In the genomic region with DNA sequence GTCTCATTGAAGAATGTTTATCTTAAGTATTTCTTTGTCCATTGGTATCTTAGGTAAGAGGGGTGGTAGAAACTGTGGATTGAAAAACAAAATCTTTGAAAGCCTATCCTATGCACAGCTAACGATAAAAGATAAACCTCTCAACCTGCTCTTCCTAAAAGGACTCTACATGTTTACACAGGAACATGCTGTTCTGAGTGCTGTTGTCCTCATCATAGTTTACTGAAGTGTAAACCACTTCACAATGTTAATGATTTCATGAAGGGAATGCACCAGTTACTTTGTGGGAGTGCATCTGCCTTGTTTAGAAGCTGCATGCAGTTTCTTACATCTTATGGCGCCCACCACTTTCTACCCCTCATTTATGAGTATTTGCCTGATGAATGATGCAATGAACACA, we compare ENCODE assay signal across 16 cellular contexts. TPM values are rescaled to one million over a fixed set of nuclear protein-coding genes. Genes with fewer than 3 reads are reported as not detected.
A peak's percentile ranks its signal among the peaks of the same experiment; 100 is the strongest.
DNase-seq lines count a peak whose midpoint lies in the region; ATAC-seq and TF ChIP-seq lines count a peak whose summit lies in the region.
"Had no signal": no experiment of that assay in that cellular context is flagged by ENCODE, and none has a peak within 500 bp of the region (broad histone marks: within the 10 kb centered on the region; RNA-seq: fewer than 3 reads in every experiment).

No MANE protein-coding gene starts in this region.

- DNase-seq in NCI-H748 treated with DMSO at 0.1 percent for 48 hours (lab: John Stamatoyannopoulos, UW) = peak; percentile 3
- DNase-seq in mesenchymal stem cell = no peak
- DNase-seq in DMS114 treated with DMSO at 0.1 percent for 48 hours (lab: John Stamatoyannopoulos, UW; ENCODE audit: unreplicated experiment) = no peak
- no peak for DNase-seq in progenitor cell of endocrine pancreas (ENCODE audit: low spot score, unreplicated experiment)
- DNase-seq in amniotic stem cell (lab: John Stamatoyannopoulos, UW) = no peak
- DNase-seq: activated B cell treated with CpG ODN at 0.5 μM for 24 hours; activated effector memory CD4-positive, alpha-beta T cell treated with Interleukin-2 at 50 U/mL for 16 hours; anterior cingulate cortex; spleen had no signal

- H3K4me3 Mint-ChIP-seq in progenitor cell of endocrine pancreas (ENCODE audit: low read depth) = no peak overlapping the region
- H3K4me3 Mint-ChIP-seq: activated B cell treated with CpG ODN at 0.5 μM for 24 hours; CD14-positive monocyte; stimulated activated naive CD8-positive, alpha-beta T cell treated with anti-CD3 and anti-CD28 coated beads, Interleukin-15, Interleukin-2, amounts not matched to agents 100 ng/mL and 50 ng/mL, for 24 hours had no signal

- H3K18ac ChIP-seq in mesenchymal stem cell (ENCODE audit: low read depth in 1 of 2, low read length in 2 of 2) = no peak overlapping the region

- H3K79me1 ChIP-seq in mesenchymal stem cell (replicated peaks; ENCODE audit: low read length, poor library complexity, severe bottlenecking) = no peaks in the 10 kb centered on the region

- no peak overlapping the region for H3K9ac ChIP-seq in mesenchymal stem cell (ENCODE audit: low read length)

- no peak overlapping the region for H3K14ac ChIP-seq in mesenchymal stem cell (ENCODE audit: low read length in 2 of 2)

- H2BK15ac ChIP-seq in mesenchymal stem cell (ENCODE audit: low read depth, poor library complexity, severe bottlenecking) = no peak overlapping the region

- ATAC-seq in GM18873 (IDR thresholded peaks at IDR 0.05; ENCODE audit: low FRiP score, unreplicated experiment) (peak; percentile 81), HG03097 (IDR thresholded peaks at IDR 0.05; ENCODE audit: low FRiP score, unreplicated experiment) (peak; percentile 75)
- ATAC-seq: GM12878 had no signal

- H3K4ac ChIP-seq in mesenchymal stem cell (ENCODE audit: low read depth in 1 of 2, low read length in 2 of 2) = no peak overlapping the region

- H3K27me3 Mint-ChIP-seq in progenitor cell of endocrine pancreas = no peaks in the 10 kb centered on the region

- no peak overlapping the region for H2BK5ac ChIP-seq in mesenchymal stem cell (ENCODE audit: low read depth, low read length, poor library complexity, severe bottlenecking)

- peaks cover 0 to 10% of the 10 kb centered on the region in 2 experiments for H3K27me3 ChIP-seq in mesenchymal stem cell (ENCODE audit: control insufficient read depth in 1 of 2, insufficient read depth in 1 of 2, low read length in 2 of 2)
- H3K27me3 ChIP-seq: spleen had no signal

- no peak overlapping the region for H3K27ac Mint-ChIP-seq in progenitor cell of endocrine pancreas
- H3K27ac Mint-ChIP-seq: activated B cell treated with CpG ODN at 0.5 μM for 24 hours; CD14-positive monocyte; stimulated activated naive CD8-positive, alpha-beta T cell treated with anti-CD3 and anti-CD28 coated beads, Interleukin-15, Interleukin-2, amounts not matched to agents 100 ng/mL and 50 ng/mL, for 24 hours had no signal

- no peak overlapping the region for H3K23ac ChIP-seq in mesenchymal stem cell (ENCODE audit: low read length in 2 of 2)

- H3K27ac ChIP-seq in mesenchymal stem cell (ENCODE audit: low read length, poor library complexity, severe bottlenecking) = peak overlapping the region; percentile 50
- H3K27ac ChIP-seq: spleen had no signal

- H2BK12ac ChIP-seq in mesenchymal stem cell (ENCODE audit: low read length in 2 of 2) = no peak overlapping the region

- peaks cover 17% of the 10 kb centered on the region for H3K9me3 ChIP-seq in mesenchymal stem cell (ENCODE audit: control insufficient read depth, low read length)

- H2AFZ ChIP-seq in mesenchymal stem cell (ENCODE audit: low read depth, low read length) = no peak overlapping the region

- H4K8ac ChIP-seq in mesenchymal stem cell (ENCODE audit: low read length) = no peak overlapping the region

- H2BK120ac ChIP-seq in mesenchymal stem cell (ENCODE audit: low read depth, low read length) = no peak overlapping the region

- no peak overlapping the region for H3K4me2 ChIP-seq in mesenchymal stem cell (ENCODE audit: low read length, poor library complexity, severe bottlenecking)

- H3K36me3 Mint-ChIP-seq in progenitor cell of endocrine pancreas (ENCODE audit: insufficient read depth) = peaks cover 4% of the 10 kb centered on the region
- H3K36me3 Mint-ChIP-seq: CD14-positive monocyte had no signal

- no peak overlapping the region for H4K91ac ChIP-seq in mesenchymal stem cell (ENCODE audit: low read length)

- peaks cover 10% of the 10 kb centered on the region for H3K4me1 ChIP-seq in mesenchymal stem cell (ENCODE audit: control insufficient read depth, insufficient read depth, low read depth, low read length)
- H3K4me1 ChIP-seq: spleen had no signal

- H2AK5ac ChIP-seq in mesenchymal stem cell (ENCODE audit: low read length, severe bottlenecking) = no peak overlapping the region

- no peaks in the 10 kb centered on the region for H3K36me3 ChIP-seq in mesenchymal stem cell (ENCODE audit: control insufficient read depth in 1 of 2, insufficient read depth in 2 of 2, low read depth in 1 of 2, low read length in 2 of 2)
- H3K36me3 ChIP-seq: spleen had no signal

- H3K4me1 Mint-ChIP-seq in progenitor cell of endocrine pancreas (ENCODE audit: low read depth) = peaks cover 12% of the 10 kb centered on the region
- H3K4me1 Mint-ChIP-seq: activated B cell treated with CpG ODN at 0.5 μM for 24 hours, CD14-positive monocyte had no signal

- TF ChIP-seq CTCF in progenitor cell of endocrine pancreas (IDR thresholded peaks at IDR 0.05; ENCODE audit: unreplicated experiment) = no peak

- H3K9me3 Mint-ChIP-seq in progenitor cell of endocrine pancreas (ENCODE audit: low read depth) = peaks cover 23% of the 10 kb centered on the region

- 88% methylated on average over 1 of the region's 2 CpGs for WGBS in mesenchymal stem cell

- H3K4me3 ChIP-seq in mesenchymal stem cell (ENCODE audit: insufficient read depth in 1 of 2, low read depth in 1 of 2, low read length in 2 of 2) = no peak overlapping the region
- H3K4me3 ChIP-seq: GM12878, spleen had no signal

RNA-seq across cellular contexts. Expression of gene ACMSD, which starts 1.2 kb away (rescaled TPM):
- polyA plus RNA-seq in mesenchymal stem cell (2013, experiment 1 of 2) = not detected
- polyA plus RNA-seq in mesenchymal stem cell (2013, experiment 2 of 2) = not detected
- not detected in 2 replicates for total RNA-seq in progenitor cell of endocrine pancreas
- total RNA-seq: activated B cell treated with CpG ODN at 0.5 μM for 24 hours; GM12878; osteocyte; spleen; T-helper 1 cell treated with Interleukin-12 subunit alpha and Interleukin-12 subunit beta and Interleukin-4 antibody, amounts not matched to agents 30 ng/mL and 1 ng/mL, for 36 hours had no signal
- polyA plus RNA-seq: CD14-positive monocyte, spleen had no signal
